Comparison of ENCODE assay signal across 1 cellular context in the genomic region with DNA sequence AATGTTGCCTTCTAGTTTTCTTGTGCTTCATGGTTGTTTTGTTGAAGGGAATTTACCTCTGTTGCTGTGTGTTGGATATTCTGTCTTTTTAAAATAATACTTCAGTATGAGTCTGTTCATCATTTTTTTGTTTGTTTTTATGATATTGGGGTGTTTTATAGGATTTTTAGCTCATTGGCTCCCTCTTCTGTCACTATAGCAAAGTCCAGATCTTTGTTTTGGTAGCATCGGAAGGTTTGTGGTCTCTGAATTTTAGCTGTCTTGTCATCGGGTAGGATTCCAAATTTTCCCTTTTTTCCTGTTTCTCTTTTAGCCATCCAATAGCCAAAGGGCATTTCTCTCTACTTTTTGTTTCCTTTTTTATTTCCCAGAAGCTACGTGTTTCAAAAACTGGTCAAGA.
TF ChIP-seq lines count a peak whose summit lies in the region.

No MANE protein-coding gene starts in this region.

TF ChIP-seq in GM23338, 12 proteins besides CTCF, POLR2A, EP300 and RAD21:
- TF ChIP-seq, protein P1, sequence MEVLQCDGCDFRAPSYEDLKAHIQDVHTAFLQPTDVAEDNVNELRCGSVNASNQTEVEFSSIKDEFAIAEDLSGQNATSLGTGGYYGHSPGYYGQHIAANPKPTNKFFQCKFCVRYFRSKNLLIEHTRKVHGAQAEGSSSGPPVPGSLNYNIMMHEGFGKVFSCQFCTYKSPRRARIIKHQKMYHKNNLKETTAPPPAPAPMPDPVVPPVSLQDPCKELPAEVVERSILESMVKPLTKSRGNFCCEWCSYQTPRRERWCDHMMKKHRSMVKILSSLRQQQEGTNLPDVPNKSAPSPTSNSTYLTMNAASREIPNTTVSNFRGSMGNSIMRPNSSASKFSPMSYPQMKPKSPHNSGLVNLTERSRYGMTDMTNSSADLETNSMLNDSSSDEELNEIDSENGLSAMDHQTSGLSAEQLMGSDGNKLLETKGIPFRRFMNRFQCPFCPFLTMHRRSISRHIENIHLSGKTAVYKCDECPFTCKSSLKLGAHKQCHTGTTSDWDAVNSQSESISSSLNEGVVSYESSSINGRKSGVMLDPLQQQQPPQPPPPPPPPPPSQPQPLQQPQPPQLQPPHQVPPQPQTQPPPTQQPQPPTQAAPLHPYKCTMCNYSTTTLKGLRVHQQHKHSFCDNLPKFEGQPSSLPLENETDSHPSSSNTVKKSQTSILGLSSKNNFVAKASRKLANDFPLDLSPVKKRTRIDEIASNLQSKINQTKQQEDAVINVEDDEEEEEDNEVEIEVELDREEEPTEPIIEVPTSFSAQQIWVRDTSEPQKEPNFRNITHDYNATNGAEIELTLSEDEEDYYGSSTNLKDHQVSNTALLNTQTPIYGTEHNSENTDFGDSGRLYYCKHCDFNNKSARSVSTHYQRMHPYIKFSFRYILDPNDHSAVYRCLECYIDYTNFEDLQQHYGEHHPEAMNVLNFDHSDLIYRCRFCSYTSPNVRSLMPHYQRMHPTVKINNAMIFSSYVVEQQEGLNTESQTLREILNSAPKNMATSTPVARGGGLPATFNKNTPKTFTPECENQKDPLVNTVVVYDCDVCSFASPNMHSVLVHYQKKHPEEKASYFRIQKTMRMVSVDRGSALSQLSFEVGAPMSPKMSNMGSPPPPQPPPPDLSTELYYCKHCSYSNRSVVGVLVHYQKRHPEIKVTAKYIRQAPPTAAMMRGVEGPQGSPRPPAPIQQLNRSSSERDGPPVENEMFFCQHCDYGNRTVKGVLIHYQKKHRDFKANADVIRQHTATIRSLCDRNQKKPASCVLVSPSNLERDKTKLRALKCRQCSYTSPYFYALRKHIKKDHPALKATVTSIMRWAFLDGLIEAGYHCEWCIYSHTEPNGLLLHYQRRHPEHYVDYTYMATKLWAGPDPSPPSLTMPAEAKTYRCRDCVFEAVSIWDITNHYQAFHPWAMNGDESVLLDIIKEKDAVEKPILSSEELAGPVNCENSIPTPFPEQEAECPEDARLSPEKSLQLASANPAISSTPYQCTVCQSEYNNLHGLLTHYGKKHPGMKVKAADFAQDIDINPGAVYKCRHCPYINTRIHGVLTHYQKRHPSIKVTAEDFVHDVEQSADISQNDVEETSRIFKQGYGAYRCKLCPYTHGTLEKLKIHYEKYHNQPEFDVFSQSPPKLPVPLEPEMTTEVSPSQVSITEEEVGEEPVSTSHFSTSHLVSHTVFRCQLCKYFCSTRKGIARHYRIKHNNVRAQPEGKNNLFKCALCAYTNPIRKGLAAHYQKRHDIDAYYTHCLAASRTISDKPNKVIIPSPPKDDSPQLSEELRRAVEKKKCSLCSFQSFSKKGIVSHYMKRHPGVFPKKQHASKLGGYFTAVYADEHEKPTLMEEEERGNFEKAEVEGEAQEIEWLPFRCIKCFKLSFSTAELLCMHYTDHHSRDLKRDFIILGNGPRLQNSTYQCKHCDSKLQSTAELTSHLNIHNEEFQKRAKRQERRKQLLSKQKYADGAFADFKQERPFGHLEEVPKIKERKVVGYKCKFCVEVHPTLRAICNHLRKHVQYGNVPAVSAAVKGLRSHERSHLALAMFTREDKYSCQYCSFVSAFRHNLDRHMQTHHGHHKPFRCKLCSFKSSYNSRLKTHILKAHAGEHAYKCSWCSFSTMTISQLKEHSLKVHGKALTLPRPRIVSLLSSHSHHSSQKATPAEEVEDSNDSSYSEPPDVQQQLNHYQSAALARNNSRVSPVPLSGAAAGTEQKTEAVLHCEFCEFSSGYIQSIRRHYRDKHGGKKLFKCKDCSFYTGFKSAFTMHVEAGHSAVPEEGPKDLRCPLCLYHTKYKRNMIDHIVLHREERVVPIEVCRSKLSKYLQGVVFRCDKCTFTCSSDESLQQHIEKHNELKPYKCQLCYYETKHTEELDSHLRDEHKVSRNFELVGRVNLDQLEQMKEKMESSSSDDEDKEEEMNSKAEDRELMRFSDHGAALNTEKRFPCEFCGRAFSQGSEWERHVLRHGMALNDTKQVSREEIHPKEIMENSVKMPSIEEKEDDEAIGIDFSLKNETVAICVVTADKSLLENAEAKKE (CRISPR knock-in tag; IDR thresholded peaks at IDR 0.05) = no peak
- no peak for TF ChIP-seq NANOG (IDR thresholded peaks at IDR 0.05; ENCODE audit: borderline replicate concordance)
- no peak for TF ChIP-seq CREB1 (CRISPR knock-in tag; IDR thresholded peaks at IDR 0.05; ENCODE audit: low read depth)
- TF ChIP-seq ZNF331 (CRISPR knock-in tag; IDR thresholded peaks at IDR 0.05; ENCODE audit: low read depth) = no peak
- no peak for TF ChIP-seq POLR2AphosphoS5 (IDR thresholded peaks at IDR 0.05; ENCODE audit: low read depth)
- no peak for TF ChIP-seq EZH2 (IDR thresholded peaks at IDR 0.05; ENCODE audit: low read depth, unreplicated experiment)
